Comparison of ENCODE assay signal across 17 cellular contexts in the genomic region with DNA sequence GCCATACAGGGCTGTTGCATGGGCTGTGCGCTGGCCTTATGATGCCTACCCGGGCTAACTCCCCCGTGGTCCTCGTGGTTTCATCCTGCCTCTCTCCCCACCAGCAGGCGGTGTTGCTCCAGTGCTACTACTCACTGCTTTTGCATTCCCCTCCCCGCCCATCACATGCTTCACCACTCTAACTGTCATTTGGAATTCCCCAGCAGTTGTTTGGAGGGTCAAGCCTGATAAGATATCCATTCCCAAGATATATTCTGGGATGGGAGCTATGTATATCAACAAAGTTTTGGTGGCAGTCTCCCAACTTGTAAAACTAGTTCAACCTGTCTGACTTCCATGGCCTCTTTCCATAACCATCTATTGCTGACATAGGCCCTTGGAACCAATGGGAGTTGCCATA.
DNase-seq lines count a peak whose midpoint lies in the region; ATAC-seq, FAIRE-seq and TF ChIP-seq lines count a peak whose summit lies in the region.
"Had no signal": no experiment of that assay in that cellular context is flagged by ENCODE, and none has a peak within 500 bp of the region (broad histone marks: within the 10 kb centered on the region; RNA-seq: fewer than 3 reads in every experiment).

No MANE protein-coding gene starts in this region.

- CTCF ChIA-PET in Calu3 (lab: Charles Lee) (interaction anchor here (0.6 kb wide), 1 partner anchor 233 kb away, joined by 3 read pairs; a partner anchor contains a TSS), HCT116 (lab: Charles Lee) (no interaction called here), K562 (lab: Yijun Ruan, JAX; ENCODE audit: low intra/inter-chr PET ratio) (no interaction called here)

- H3K27ac Mint-ChIP-seq in Calu3 (ENCODE audit: unreplicated experiment) = no peak overlapping the region
- no peak overlapping the region for H3K27ac Mint-ChIP-seq in activated naive CD4-positive, alpha-beta T cell treated with anti-CD3 and anti-CD28 coated beads, Interleukin-2, amount 50 U/mL, for 72 hours
- H3K27ac Mint-ChIP-seq: activated B cell treated with CpG ODN at 0.5 μM for 24 hours; activated CD8-positive, alpha-beta memory T cell treated with anti-CD3 and anti-CD28 coated beads, Interleukin-2, amount 10 ng/mL, durations not matched to agents 7 days and 5 days had no signal

- no TSS peak for BruUV-seq in Calu3 (replicated peaks; lab: Mats Ljungman, UMichigan)
- BruUV-seq in HCT116 (replicated peaks; lab: Mats Ljungman, UMichigan) = no TSS peak
- no TSS peak for BruUV-seq in K562 (replicated peaks; lab: Mats Ljungman, UMichigan)

- in situ Hi-C loops in K562 (cut with MboI) = no loop called here

- no peak overlapping the region for H3K4me2 ChIP-seq in HCT116 (ENCODE audit: low read length)
- H3K4me2 ChIP-seq in K562 (ENCODE audit: insufficient read depth, low read length) = no peak overlapping the region
- H3K4me2 ChIP-seq: smooth muscle cell had no signal

- TF ChIP-seq EP300 in K562 (IDR thresholded peaks at IDR 0.05; ENCODE audit: low read length) = no peak

- H3K9me3 ChIP-seq in HCT116 (ENCODE audit: control insufficient read depth in 1 of 2, insufficient read depth in 1 of 2, low read depth in 1 of 2, low read length in 2 of 2) = no peaks in the 10 kb centered on the region
- H3K9me3 ChIP-seq in K562 (replicated peaks; ENCODE audit: control insufficient read depth, insufficient read depth, low read depth, low read length) = no peaks in the 10 kb centered on the region
- no peaks in the 10 kb centered on the region for H3K9me3 ChIP-seq in mucosa of descending colon
- H3K9me3 ChIP-seq: Peyer's patch had no signal

- H3K4me1 ChIP-seq in HCT116 (ENCODE audit: control insufficient read depth in 1 of 2, insufficient read depth in 2 of 2, low read length in 2 of 2) (no peaks in the 10 kb centered on the region), K562 (replicated peaks in 1 of 2; ENCODE audit: control insufficient read depth in 2 of 2, insufficient read depth in 2 of 2, low read length in 2 of 2) (no peaks in the 10 kb centered on the region), mucosa of descending colon (ENCODE audit: low read depth) (no peaks in the 10 kb centered on the region)
- H3K4me1 ChIP-seq: Peyer's patch had no signal

- ATAC-seq in HCT116 = peak; percentile 40; the same call in 1 of the 2 replicates
- ATAC-seq in K562 = peak; percentile 67
- peak; percentile 93 for ATAC-seq in mucosa of descending colon
- no peak for ATAC-seq in sciatic nerve
- ATAC-seq in activated naive CD4-positive, alpha-beta T cell treated with anti-CD3 and anti-CD28 coated beads, Interleukin-2, amount 50 U/mL, for 72 hours = no peak
- ATAC-seq in HG02588 (IDR thresholded peaks at IDR 0.05; ENCODE audit: unreplicated experiment) = no peak
- ATAC-seq: activated CD8-positive, alpha-beta memory T cell treated with anti-CD3 and anti-CD28 coated beads, Interleukin-2, amount 10 ng/mL, durations not matched to agents 7 days and 5 days had no signal

- no peaks in the 10 kb centered on the region for H3K9me3 Mint-ChIP-seq in Calu3 (ENCODE audit: low read depth, unreplicated experiment)
- H3K9me3 Mint-ChIP-seq in activated naive CD4-positive, alpha-beta T cell treated with anti-CD3 and anti-CD28 coated beads, Interleukin-2, amount 50 U/mL, for 72 hours = no peaks in the 10 kb centered on the region
- H3K9me3 Mint-ChIP-seq: activated B cell treated with CpG ODN at 0.5 μM for 24 hours had no signal

- DNase-seq in Calu3 (peak; percentile 26), HCT116 (ENCODE audit: low read depth, low spot score) (no peak), K562 (ENCODE audit: extremely low read depth in 1 of 4, low spot score in 3 of 4) (peak in 1 of 4 experiments; percentile 17), mucosa of descending colon (peak; percentile 52 to 77 (median 62)), sciatic nerve (ENCODE audit: low spot score) (no peak), C1 segment of cervical spinal cord (lab: John Stamatoyannopoulos, UW) (no peak)
- DNase-seq in activated naive CD4-positive, alpha-beta T cell treated with anti-CD3 and anti-CD28 coated beads, Interleukin-2, amount 50 U/mL, for 72 hours (ENCODE audit: low spot score in 2 of 2) = no peak
- DNase-seq: activated B cell treated with CpG ODN at 0.5 μM for 24 hours; activated CD8-positive, alpha-beta memory T cell treated with anti-CD3 and anti-CD28 coated beads, Interleukin-2, amount 10 ng/mL, durations not matched to agents 7 days and 5 days; activated gamma-delta T cell treated with Interleukin-2 at 50 U/mL for 16 hours; DMS79 treated with DMSO at 0.1 percent for 48 hours; KBM-7; Peyer's patch; SW 1271 had no signal

- FAIRE-seq in K562 (lab: Jason Lieb, UNC) = no peak
- FAIRE-seq: GM12892 had no signal

- peaks cover 2% of the 10 kb centered on the region for H3K4me1 Mint-ChIP-seq in Calu3 (ENCODE audit: low read depth, unreplicated experiment)
- H3K4me1 Mint-ChIP-seq: activated B cell treated with CpG ODN at 0.5 μM for 24 hours; activated CD8-positive, alpha-beta memory T cell treated with anti-CD3 and anti-CD28 coated beads, Interleukin-2, amount 10 ng/mL, durations not matched to agents 7 days and 5 days had no signal

- H3K27me3 ChIP-seq in HCT116 (ENCODE audit: insufficient read depth, low read length) (no peaks in the 10 kb centered on the region), K562 (ENCODE audit: control insufficient read depth in 2 of 2, insufficient read depth in 2 of 2, low read length in 2 of 2) (peaks cover 6 to 36% of the 10 kb centered on the region in 2 experiments; a peak in 3 of 5 replicates)
- H3K27me3 ChIP-seq: Peyer's patch had no signal

- H3K9ac ChIP-seq in HCT116 (ENCODE audit: low read length) (no peak overlapping the region), K562 (ENCODE audit: insufficient read depth in 1 of 2, low read depth in 2 of 2, low read length in 2 of 2) (no peak overlapping the region)

- WGBS in K562 (ENCODE audit: insufficient coverage, low coverage, missing lambda C conversion rate) = 2% methylated on average over 6 of the region's 6 CpGs

- no peaks in the 10 kb centered on the region for H3K9me1 ChIP-seq in K562 (ENCODE audit: control insufficient read depth, insufficient read depth, low read length)

- no peaks in the 10 kb centered on the region for H3K79me2 ChIP-seq in HCT116 (ENCODE audit: insufficient read depth, low read length)
- H3K79me2 ChIP-seq in K562 (ENCODE audit: control insufficient read depth, insufficient read depth, low read length) = no peaks in the 10 kb centered on the region

- H3K36me3 Mint-ChIP-seq in Calu3 (ENCODE audit: insufficient read depth, unreplicated experiment) = no peaks in the 10 kb centered on the region
- no peaks in the 10 kb centered on the region for H3K36me3 Mint-ChIP-seq in activated naive CD4-positive, alpha-beta T cell treated with anti-CD3 and anti-CD28 coated beads, Interleukin-2, amount 50 U/mL, for 72 hours
- H3K36me3 Mint-ChIP-seq: activated CD8-positive, alpha-beta memory T cell treated with anti-CD3 and anti-CD28 coated beads, Interleukin-2, amount 10 ng/mL, durations not matched to agents 7 days and 5 days had no signal

- TF ChIP-seq CTCF in Calu3 (IDR thresholded peaks at IDR 0.05; ENCODE audit: unreplicated experiment) (no peak), HCT116 (IDR thresholded peaks at IDR 0.05 in 2 of 3, conservative IDR thresholded peaks at IDR 0.05 in 1 of 3; ENCODE audit: borderline replicate concordance in 1 of 3, insufficient read depth in 1 of 3, low read depth in 2 of 3, low read length in 2 of 3) (no peak), K562 (IDR thresholded peaks at IDR 0.05 in 2 of 3, conservative IDR thresholded peaks at IDR 0.05 in 1 of 3; ENCODE audit: insufficient read depth in 2 of 3, low read depth in 1 of 3, low read length in 3 of 3) (0 out of 6 replicates have a peak, but pooled peaks of 2 of the 3 experiments have one; percentile 21 to 22), mucosa of descending colon (IDR thresholded peaks at IDR 0.05) (no peak)

- RAD21 ChIA-PET in HCT116 (lab: Charles Lee; ENCODE audit: low non-redundant PET in 1 of 2, low total read pairs in 2 of 2, uncharacterized antibody in 2 of 2, unreplicated experiment in 2 of 2) = no interaction called here

- no peaks in the 10 kb centered on the region for H3K27me3 Mint-ChIP-seq in Calu3 (ENCODE audit: unreplicated experiment)
- H3K27me3 Mint-ChIP-seq: activated B cell treated with CpG ODN at 0.5 μM for 24 hours; activated CD8-positive, alpha-beta memory T cell treated with anti-CD3 and anti-CD28 coated beads, Interleukin-2, amount 10 ng/mL, durations not matched to agents 7 days and 5 days had no signal

- H3K9me2 ChIP-seq in HCT116 (ENCODE audit: insufficient read depth) = no peaks in the 10 kb centered on the region

- TF ChIP-seq RAD21 in HCT116 (IDR thresholded peaks at IDR 0.05; ENCODE audit: low read depth) (no peak), K562 (CRISPR knock-in tag; conservative IDR thresholded peaks at IDR 0.05 in 1 of 2, IDR thresholded peaks at IDR 0.05 in 1 of 2) (peak; percentile 6 to 31; a peak in 1 of 4 replicates)

- H2AFZ ChIP-seq in HCT116 (ENCODE audit: low read depth, low read length, poor library complexity, severe bottlenecking) (no peak overlapping the region), K562 (ENCODE audit: low read depth, low read length) (no peak overlapping the region)

- H4K20me1 ChIP-seq in HCT116 (ENCODE audit: insufficient read depth) = no peaks in the 10 kb centered on the region
- no peaks in the 10 kb centered on the region for H4K20me1 ChIP-seq in K562 (replicated peaks; ENCODE audit: control insufficient read depth, insufficient read depth, low read length)

- TF ChIP-seq POLR2A in HCT116 (IDR thresholded peaks at IDR 0.05; ENCODE audit: borderline replicate concordance, extremely low read depth, insufficient read depth, insufficient read length) = no peak
- no peak for TF ChIP-seq POLR2A in K562 (conservative IDR thresholded peaks at IDR 0.05)

- intact Hi-C loops in Calu3 (cut with micrococcal nuclease; ENCODE audit: unreplicated experiment) (no loop called here), HCT116 (cut with micrococcal nuclease) (no loop called here), K562 (cut with micrococcal nuclease) (no loop called here), mucosa of descending colon (cut with DNase I, micrococcal nuclease) (no loop called here), sciatic nerve (cut with DNase I) (no loop called here)

- no peak overlapping the region for H3K27ac ChIP-seq in HCT116 (ENCODE audit: low read depth, low read length)
- no peak overlapping the region for H3K27ac ChIP-seq in K562 (ENCODE audit: extremely low read depth, low read depth, low read length)
- H3K27ac ChIP-seq: Peyer's patch had no signal

- no peak overlapping the region for H3K4me3 ChIP-seq in HCT116 (replicated peaks in 1 of 2; ENCODE audit: low read depth in 1 of 2, low read length in 2 of 2)
- H3K4me3 ChIP-seq in K562 = no peak overlapping the region
- H3K4me3 ChIP-seq in mucosa of descending colon = no peak overlapping the region
- H3K4me3 ChIP-seq: Peyer's patch, smooth muscle cell had no signal

- H3K36me3 ChIP-seq in HCT116 (ENCODE audit: control insufficient read depth in 1 of 2, insufficient read depth in 2 of 2, low read length in 2 of 2) (no peaks in the 10 kb centered on the region), K562 (ENCODE audit: control insufficient read depth, insufficient read depth, low read length) (no peaks in the 10 kb centered on the region), mucosa of descending colon (ENCODE audit: low read depth) (no peaks in the 10 kb centered on the region)
- H3K36me3 ChIP-seq: Peyer's patch had no signal

- H3K4me3 Mint-ChIP-seq in Calu3 (ENCODE audit: low read depth, unreplicated experiment) = no peak overlapping the region
- H3K4me3 Mint-ChIP-seq: activated B cell treated with CpG ODN at 0.5 μM for 24 hours; activated CD8-positive, alpha-beta memory T cell treated with anti-CD3 and anti-CD28 coated beads, Interleukin-2, amount 10 ng/mL, durations not matched to agents 7 days and 5 days had no signal

- POLR2A ChIA-PET in HCT116 (lab: Charles Lee) (no interaction called here), K562 (lab: Yijun Ruan, JAX) (interaction anchor here (0.6 to 1.8 kb wide), 3 partner anchors 43 to 1070 kb away, joined by 3 to 4 read pairs (median 3); no protein-coding TSS in a partner anchor)

Comparison
In these comparisons a context has a peak if more than half of its experiments do, and no peak if none do; other contexts are left out.
1. DNase-seq: peak in Calu3 (single experiment) and mucosa of descending colon (3 of 3); none in HCT116 (single experiment), sciatic nerve (single experiment), C1 segment of cervical spinal cord (0 of 14) and activated naive CD4-positive, alpha-beta T cell treated with anti-CD3 and anti-CD28 coated beads, Interleukin-2, amount 50 U/mL, for 72 hours (0 of 2).
2. CTCF ChIP-seq: peak in K562 (2 of 3); none in Calu3 (single experiment), HCT116 (0 of 3) and mucosa of descending colon (single experiment).
3. ATAC-seq: peak in HCT116 (single experiment), K562 (single experiment) and mucosa of descending colon (single experiment); none in sciatic nerve (single experiment), activated naive CD4-positive, alpha-beta T cell treated with anti-CD3 and anti-CD28 coated beads, Interleukin-2, amount 50 U/mL, for 72 hours (0 of 2) and HG02588 (single experiment).